16 cellular contexts compared by ENCODE assay signal in genomic region chr2:34093790-34094189, GRCh38.
DNase-seq lines count a peak whose midpoint lies in the region; ATAC-seq and TF ChIP-seq lines count a peak whose summit lies in the region.
"Had no signal": no experiment of that assay in that cellular context is flagged by ENCODE, and none has a peak within 500 bp of the region (broad histone marks: within the 10 kb centered on the region; RNA-seq: fewer than 3 reads in every experiment).

No MANE protein-coding gene starts in this region.

- no peaks in the 10 kb centered on the region for H3K79me2 ChIP-seq in KMS-11 (ENCODE audit: insufficient read depth, low read depth)
- H3K79me2 ChIP-seq in osteoblast (ENCODE audit: insufficient read depth, low read length) = no peaks in the 10 kb centered on the region

- H3K27ac ChIP-seq in KMS-11 (no peak overlapping the region), osteoblast (ENCODE audit: low read depth, low read length) (no peak overlapping the region)
- H3K27ac ChIP-seq: HL-60 had no signal

- H2AFZ ChIP-seq in KMS-11 (ENCODE audit: low read depth) (peak overlapping the region; percentile 27; the same call in 1 of the 2 replicates), osteoblast (ENCODE audit: low read length) (peak overlapping the region; percentile 51)

- H3K4me3 Mint-ChIP-seq in activated CD4-positive, alpha-beta T cell treated with anti-CD3 and anti-CD28 coated beads, Interleukin-2, amount 10 ng/mL, durations not matched to agents 24 days and 14 days = no peak overlapping the region
- H3K4me3 Mint-ChIP-seq: CD4-positive, alpha-beta T cell had no signal

- no peak overlapping the region for H3K4me3 ChIP-seq in KMS-11 (IDR thresholded peaks at IDR 0.05; ENCODE audit: insufficient read depth, low read depth, low read length)
- H3K4me3 ChIP-seq in osteoblast (ENCODE audit: insufficient read depth, low read length) = no peak overlapping the region

- H3K27ac Mint-ChIP-seq in activated CD4-positive, alpha-beta T cell treated with anti-CD3 and anti-CD28 coated beads, Interleukin-2, amount 10 ng/mL, durations not matched to agents 24 days and 14 days = no peak overlapping the region
- H3K27ac Mint-ChIP-seq: CD4-positive, alpha-beta T cell had no signal

- DNase-seq in osteoblast (ENCODE audit: insufficient read length, low spot score, missing footprints) = no peak
- no peak for DNase-seq in activated CD4-positive, alpha-beta T cell treated with anti-CD3 and anti-CD28 coated beads, Interleukin-2, amount 10 ng/mL, durations not matched to agents 24 days and 14 days
- DNase-seq in T1000 (lab: John Stamatoyannopoulos, UW) = no peak
- no peak for DNase-seq in NCI-H774 (lab: John Stamatoyannopoulos, UW)
- DNase-seq: AML-193; CD4-positive, alpha-beta T cell; H7; NCI-H1092; NCI-H1694; NCI-H345; NCI-H69; SIG-M5 had no signal

- H3K9me3 Mint-ChIP-seq in activated CD4-positive, alpha-beta T cell treated with anti-CD3 and anti-CD28 coated beads, Interleukin-2, amount 10 ng/mL, durations not matched to agents 24 days and 14 days = no peaks in the 10 kb centered on the region
- H3K9me3 Mint-ChIP-seq: CD4-positive, alpha-beta T cell had no signal

- H3K36me3 Mint-ChIP-seq in activated CD4-positive, alpha-beta T cell treated with anti-CD3 and anti-CD28 coated beads, Interleukin-2, amount 10 ng/mL, durations not matched to agents 24 days and 14 days (ENCODE audit: low read depth) = no peaks in the 10 kb centered on the region

- peaks cover 17% of the 10 kb centered on the region for H3K4me1 ChIP-seq in KMS-11 (ENCODE audit: low read depth, poor library complexity, severe bottlenecking)
- H3K4me1 ChIP-seq in osteoblast (ENCODE audit: insufficient read depth, low read length) = no peaks in the 10 kb centered on the region

- H3K27me3 Mint-ChIP-seq in activated CD4-positive, alpha-beta T cell treated with anti-CD3 and anti-CD28 coated beads, Interleukin-2, amount 10 ng/mL, durations not matched to agents 24 days and 14 days = no peaks in the 10 kb centered on the region
- H3K27me3 Mint-ChIP-seq: CD4-positive, alpha-beta T cell had no signal

- TF ChIP-seq CTCF in KMS-11 (conservative IDR thresholded peaks at IDR 0.05; ENCODE audit: low read depth, low read length) (no peak), osteoblast (IDR thresholded peaks at IDR 0.05; ENCODE audit: extremely low read depth, low read depth, low read length) (no peak)

- no peaks in the 10 kb centered on the region for H3K36me3 ChIP-seq in KMS-11 (ENCODE audit: insufficient read depth)
- H3K36me3 ChIP-seq in osteoblast (ENCODE audit: insufficient read depth, low read length) = no peaks in the 10 kb centered on the region

- H3K27me3 ChIP-seq in KMS-11 (ENCODE audit: insufficient read depth, low read depth) = no peaks in the 10 kb centered on the region
- H3K27me3 ChIP-seq in osteoblast (ENCODE audit: insufficient read depth, low read length) = no peaks in the 10 kb centered on the region

- H3K4me2 ChIP-seq in KMS-11 = no peak overlapping the region; the same call in 1 of the 2 replicates
- H3K4me2 ChIP-seq in osteoblast (ENCODE audit: insufficient read depth, low read length) = no peak overlapping the region

- ATAC-seq in GM18505 (IDR thresholded peaks at IDR 0.05; ENCODE audit: unreplicated experiment) (peak; percentile 50), GM21423 (IDR thresholded peaks at IDR 0.05; ENCODE audit: unreplicated experiment) (peak; percentile 69)

- no peaks in the 10 kb centered on the region for H3K9me3 ChIP-seq in osteoblast (ENCODE audit: low read depth, low read length)

- H4K20me1 ChIP-seq in KMS-11 (ENCODE audit: insufficient read depth) (no peaks in the 10 kb centered on the region), osteoblast (ENCODE audit: insufficient read depth, low read length) (no peaks in the 10 kb centered on the region)

- intact Hi-C loops in activated CD4-positive, alpha-beta T cell treated with anti-CD3 and anti-CD28 coated beads, Interleukin-2, amount 10 ng/mL, durations not matched to agents 24 days and 14 days (cut with micrococcal nuclease) = no loop called here

- no peaks in the 10 kb centered on the region for H3K4me1 Mint-ChIP-seq in activated CD4-positive, alpha-beta T cell treated with anti-CD3 and anti-CD28 coated beads, Interleukin-2, amount 10 ng/mL, durations not matched to agents 24 days and 14 days

- no peak for TF ChIP-seq POLR2A in GM18505 (IDR thresholded peaks at IDR 0.05; ENCODE audit: borderline replicate concordance, extremely low read depth, insufficient read depth, insufficient read length)

- no peak overlapping the region for H3K9ac ChIP-seq in KMS-11
